In genomic region chr1:180912801-180913616, GRCh38 we compare ENCODE assay signal across 8 cellular contexts. TPM values are rescaled to one million over a fixed set of nuclear protein-coding genes. Genes with fewer than 3 reads are reported as not detected.
DNase-seq lines count a peak whose midpoint lies in the region; ATAC-seq and TF ChIP-seq lines count a peak whose summit lies in the region.

A gene with protein sequence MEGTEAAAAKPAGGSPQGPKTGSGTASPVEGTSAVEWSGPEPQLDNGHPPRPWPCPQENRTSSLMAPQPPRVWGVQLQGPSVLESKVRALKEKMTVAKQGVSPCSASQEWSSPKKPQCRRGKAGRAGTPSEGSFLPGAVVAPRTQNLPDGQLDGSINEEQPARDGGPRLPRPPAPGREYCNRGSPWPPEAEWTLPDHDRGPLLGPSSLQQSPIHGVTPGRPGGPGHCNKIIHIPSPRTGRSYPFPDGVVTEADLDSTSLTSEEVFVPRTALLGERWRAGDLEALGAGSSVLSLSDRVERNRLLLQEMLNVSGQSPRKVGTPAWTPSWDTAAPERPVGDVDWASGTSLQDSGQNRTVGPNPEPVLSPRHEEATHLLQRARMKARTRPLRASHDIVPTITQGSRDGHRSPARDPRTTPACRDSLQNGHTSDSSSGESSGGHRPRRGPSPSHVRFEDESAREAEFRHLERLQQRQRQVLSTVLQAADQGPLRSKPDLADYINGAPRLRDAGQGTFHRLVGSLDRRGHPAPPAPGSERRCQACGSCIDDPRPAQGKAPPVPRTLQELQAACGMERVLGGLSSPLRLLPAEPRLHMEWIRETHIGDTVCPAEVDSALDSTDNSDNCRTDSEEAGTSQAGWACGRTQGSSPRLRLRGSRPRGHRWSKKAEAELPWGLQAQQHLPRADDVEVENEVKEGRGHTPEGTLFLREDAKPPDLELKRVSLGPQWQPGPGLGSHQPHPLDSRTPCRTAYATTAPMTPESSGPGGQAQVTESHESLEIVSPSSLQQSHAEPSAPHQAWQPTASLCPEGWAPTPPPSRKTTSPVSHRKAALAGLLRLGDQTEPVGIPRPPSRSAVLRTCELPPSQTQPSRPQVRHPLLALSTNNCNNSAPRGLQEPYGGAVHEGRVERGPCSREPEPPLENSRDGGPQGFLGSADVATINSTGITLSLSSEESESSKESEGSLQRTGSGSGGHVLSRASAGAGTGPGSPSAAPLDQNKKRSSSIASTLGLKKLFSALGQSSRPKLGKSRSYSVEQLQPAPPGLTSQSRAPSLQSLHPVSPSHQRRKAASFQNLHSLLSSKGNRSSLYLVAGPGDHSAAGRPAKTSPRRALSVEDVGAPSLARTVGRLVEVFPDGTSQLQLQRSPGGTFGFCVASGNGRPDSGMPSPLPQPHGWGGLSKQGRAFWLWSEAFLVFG (plus strand): TSS chr1:180912897. CDS start chr1:180913244, 347 bp downstream.

- POLR2A ChIA-PET in activated CD8-positive, alpha-beta T cell treated with anti-CD3 and anti-CD28 coated beads for 36 hours (lab: Charles Lee): no interaction called here

- H3K4me1 Mint-ChIP-seq in activated CD8-positive, alpha-beta T cell treated with anti-CD3 and anti-CD28 coated beads for 36 hours (ENCODE audit: low read depth): peaks cover 2% of the 10 kb centered on the region

- CTCF ChIA-PET in activated CD8-positive, alpha-beta T cell treated with anti-CD3 and anti-CD28 coated beads for 36 hours (lab: Charles Lee): interaction anchor here (1.9 kb wide), 2 partner anchors 50 to 229 kb away, joined by 5 to 7 read pairs; no protein-coding TSS in a partner anchor

- no peak for TF ChIP-seq CTCF in activated CD8-positive, alpha-beta T cell treated with anti-CD3 and anti-CD28 coated beads for 36 hours (IDR thresholded peaks at IDR 0.05)
- TF ChIP-seq CTCF in omental fat pad (IDR thresholded peaks at IDR 0.05): no peak

- H3K27me3 Mint-ChIP-seq in activated CD8-positive, alpha-beta T cell treated with anti-CD3 and anti-CD28 coated beads for 36 hours: peaks cover 36% of the 10 kb centered on the region

- peak within 1 kb of the TSS; percentile 33 for H3K4me3 Mint-ChIP-seq in activated CD8-positive, alpha-beta T cell treated with anti-CD3 and anti-CD28 coated beads for 36 hours

- peak; percentile 38 for DNase-seq in activated effector memory CD4-positive, alpha-beta T cell treated with anti-CD3 and anti-CD28 coated beads, Interleukin-2, amount 50 U/mL, for 16 hours
- DNase-seq in activated effector memory CD4-positive, alpha-beta T cell treated with Interleukin-2 at 50 U/mL for 16 hours: no peak
- DNase-seq in activated CD8-positive, alpha-beta T cell treated with anti-CD3 and anti-CD28 coated beads for 36 hours: no peak
- DNase-seq in head of caudate nucleus (peak in 36 of 42 donors; percentile 20 to 73 (median 44)), omental fat pad (ENCODE audit: low spot score) (no peak), H4 (ENCODE audit: low spot score) (no peak)

- H3K9me3 Mint-ChIP-seq in activated CD8-positive, alpha-beta T cell treated with anti-CD3 and anti-CD28 coated beads for 36 hours: no peaks in the 10 kb centered on the region

- no peaks in the 10 kb centered on the region for H3K36me3 Mint-ChIP-seq in activated CD8-positive, alpha-beta T cell treated with anti-CD3 and anti-CD28 coated beads for 36 hours (ENCODE audit: low read depth)

- no peak within 1 kb of the TSS for H3K27ac Mint-ChIP-seq in activated CD8-positive, alpha-beta T cell treated with anti-CD3 and anti-CD28 coated beads for 36 hours

- ATAC-seq in activated CD8-positive, alpha-beta T cell treated with anti-CD3 and anti-CD28 coated beads for 36 hours: peak; percentile 27
- peak; percentile 76 for ATAC-seq in omental fat pad (ENCODE audit: low FRiP score)
- no peak for ATAC-seq in GM21825 (IDR thresholded peaks at IDR 0.05; ENCODE audit: unreplicated experiment)
- ATAC-seq in GM18858 (IDR thresholded peaks at IDR 0.05; ENCODE audit: unreplicated experiment): no peak

- intact Hi-C loops in activated CD8-positive, alpha-beta T cell treated with anti-CD3 and anti-CD28 coated beads for 36 hours (cut with micrococcal nuclease): no loop called here
- intact Hi-C loops in head of caudate nucleus (cut with DNase I): loop anchor here (10.0 kb wide), 1 partner anchor 112 kb away; the partner anchor contains the start of gene STX6

RNA-seq across cellular contexts. Expression of the gene that starts here (rescaled TPM):
- total RNA-seq in activated CD8-positive, alpha-beta T cell treated with anti-CD3 and anti-CD28 coated beads for 36 hours: under 1 TPM in 1 of 2 experiments, not detected in 1; 0.18 TPM
- 1 to 10 TPM; 2.5 to 7.7 (median 5.1) TPM for total RNA-seq in omental fat pad
- not detected in 2 replicates for total RNA-seq in H4 (2014; rRNA removed; shearing (Covaris generic))

Comparison
In these comparisons a context has a peak if more than half of its experiments do, and no peak if none do; other contexts are left out.
1. DNase-seq: peak in activated effector memory CD4-positive, alpha-beta T cell treated with anti-CD3 and anti-CD28 coated beads, Interleukin-2, amount 50 U/mL, for 16 hours (single experiment) and head of caudate nucleus (36 of 42); none in activated effector memory CD4-positive, alpha-beta T cell treated with Interleukin-2 at 50 U/mL for 16 hours (single experiment), activated CD8-positive, alpha-beta T cell treated with anti-CD3 and anti-CD28 coated beads for 36 hours (single experiment), omental fat pad (single experiment) and H4 (single experiment).
2. Peak in ATAC-seq in activated CD8-positive, alpha-beta T cell treated with anti-CD3 and anti-CD28 coated beads for 36 hours; RNA of the gene not detected or under 1 TPM.